20 cellular contexts compared by ENCODE assay signal in the genomic region with DNA sequence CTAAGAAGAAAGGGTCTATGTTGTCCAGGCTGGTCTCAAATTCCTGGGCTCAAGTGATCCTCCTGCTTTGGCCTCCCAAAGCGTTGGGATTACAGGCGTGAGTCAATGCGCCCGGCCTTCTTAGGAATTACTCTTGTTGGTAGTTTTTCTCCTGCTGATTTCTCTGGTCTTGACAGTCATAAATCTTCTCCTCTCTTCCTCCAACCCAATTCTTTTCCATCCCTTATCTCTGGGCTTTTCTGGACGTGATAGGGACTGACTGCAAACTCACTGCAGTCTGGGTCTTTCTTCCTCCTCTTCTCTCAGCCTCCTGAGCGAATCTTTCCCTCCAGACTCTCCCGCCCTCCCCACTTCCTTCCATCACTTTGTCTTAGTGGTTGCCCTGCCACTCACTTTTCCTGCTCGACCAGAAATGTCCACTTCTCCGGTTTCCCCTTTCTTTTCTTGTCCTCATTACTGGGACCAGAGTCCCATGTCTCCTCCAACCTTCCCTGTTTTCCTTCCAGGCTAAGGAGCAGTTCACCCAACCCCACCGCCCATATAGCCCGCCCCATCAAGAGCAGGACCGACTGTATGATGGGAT. TPM values are rescaled to one million over a fixed set of nuclear protein-coding genes. Genes with fewer than 3 reads are reported as not detected.
DNase-seq lines count a peak whose midpoint lies in the region; ATAC-seq, FAIRE-seq and TF ChIP-seq lines count a peak whose summit lies in the region.
"Had no signal": no experiment of that assay in that cellular context is flagged by ENCODE, and none has a peak within 500 bp of the region (broad histone marks: within the 10 kb centered on the region; RNA-seq: fewer than 3 reads in every experiment).

No MANE protein-coding gene starts in this region.

- no peak for DNase-seq in activated naive CD4-positive, alpha-beta T cell treated with anti-CD3 and anti-CD28 coated beads, Interleukin-2, amount 50 U/mL, for 72 hours (ENCODE audit: low spot score in 2 of 2)
- no peak for DNase-seq in activated naive CD4-positive, alpha-beta T cell treated with anti-CD3 and anti-CD28 coated beads, Interleukin-2, amount 50 U/mL, for 16 hours
- no peak for DNase-seq in activated CD8-positive, alpha-beta T cell treated with anti-CD3 and anti-CD28 coated beads for 36 hours
- DNase-seq in glutamatergic neuron = no peak
- DNase-seq in stimulated activated naive CD8-positive, alpha-beta T cell treated with anti-CD3 and anti-CD28 coated beads, Interleukin-15, amount 100 ng/mL, for 72 hours = no peak
- DNase-seq in COLO668 (lab: John Stamatoyannopoulos, UW; ENCODE audit: unreplicated experiment) = no peak
- DNase-seq in GM12892 (ENCODE audit: insufficient read length) = no peak
- DNase-seq in HepG2 (ENCODE audit: low spot score) = no peak
- DNase-seq: AML-193; CD4-positive, CD25-positive, alpha-beta regulatory T cell; DMS79; GM23248; KG1; NCI-H1092 treated with DMSO at 0.1 percent for 48 hours; NCI-H1694 treated with DMSO at 0.1 percent for 48 hours; NCI-H345; NCI-H526 treated with DMSO at 0.1 percent for 48 hours had no signal

- BruUV-seq in HepG2 (replicated peaks; lab: Mats Ljungman, UMichigan) = no TSS peak

- H3K4me3 Mint-ChIP-seq in activated CD8-positive, alpha-beta T cell treated with anti-CD3 and anti-CD28 coated beads for 36 hours = no peak overlapping the region
- no peak overlapping the region for H3K4me3 Mint-ChIP-seq in glutamatergic neuron (ENCODE audit: unreplicated experiment)
- no peak overlapping the region for H3K4me3 Mint-ChIP-seq in stimulated activated naive CD8-positive, alpha-beta T cell treated with anti-CD3 and anti-CD28 coated beads, Interleukin-15, amount 100 ng/mL, for 72 hours
- H3K4me3 Mint-ChIP-seq: CD4-positive, CD25-positive, alpha-beta regulatory T cell had no signal

- H3K4me1 Mint-ChIP-seq in activated CD8-positive, alpha-beta T cell treated with anti-CD3 and anti-CD28 coated beads for 36 hours (ENCODE audit: low read depth) = no peaks in the 10 kb centered on the region
- H3K4me1 Mint-ChIP-seq in glutamatergic neuron (ENCODE audit: low read depth, unreplicated experiment) = peaks cover 15% of the 10 kb centered on the region
- peaks cover 6% of the 10 kb centered on the region for H3K4me1 Mint-ChIP-seq in stimulated activated naive CD8-positive, alpha-beta T cell treated with anti-CD3 and anti-CD28 coated beads, Interleukin-15, amount 100 ng/mL, for 72 hours

- no peak for TF ChIP-seq RAD21 in HepG2 (CRISPR knock-in tag; IDR thresholded peaks at IDR 0.05)

- H3K9ac ChIP-seq in HepG2 (ENCODE audit: insufficient read depth, low read depth, low read length) = no peak overlapping the region
- H3K9ac ChIP-seq: GM23248 had no signal

- intact Hi-C loops in activated CD8-positive, alpha-beta T cell treated with anti-CD3 and anti-CD28 coated beads for 36 hours (cut with micrococcal nuclease) = no loop called here
- intact Hi-C loops in HepG2 (cut with micrococcal nuclease; ENCODE audit: unreplicated experiment) = no loop called here

- H3K9me3 ChIP-seq in HepG2 (ENCODE audit: low read length) = no peaks in the 10 kb centered on the region

- H3K4me3 ChIP-seq in HepG2 (replicated peaks in 1 of 3; ENCODE audit: insufficient read depth in 1 of 3, low read depth in 2 of 3, low read length in 3 of 3) = no peak overlapping the region
- H3K4me3 ChIP-seq: GM23248 had no signal

- H3K4me2 ChIP-seq in HepG2 (ENCODE audit: low read depth, low read length) = no peak overlapping the region

- POLR2A ChIA-PET in activated CD8-positive, alpha-beta T cell treated with anti-CD3 and anti-CD28 coated beads for 36 hours (lab: Charles Lee) = no interaction called here
- POLR2A ChIA-PET in HepG2 (lab: Yijun Ruan, JAX) = interaction anchor here (1.4 kb wide), 1 partner anchor 21 kb away, joined by 7 read pairs; a partner anchor contains a TSS

- peaks cover 24% of the 10 kb centered on the region for H3K4me1 ChIP-seq in HepG2 (ENCODE audit: insufficient read depth, low read length)

- peak overlapping the region; percentile 22 to 62 for H3K27ac Mint-ChIP-seq in activated naive CD4-positive, alpha-beta T cell treated with anti-CD3 and anti-CD28 coated beads, Interleukin-2, amount 50 U/mL, for 72 hours
- H3K27ac Mint-ChIP-seq in activated CD8-positive, alpha-beta T cell treated with anti-CD3 and anti-CD28 coated beads for 36 hours = peak overlapping the region; percentile 12
- H3K27ac Mint-ChIP-seq in glutamatergic neuron (ENCODE audit: unreplicated experiment) = peak overlapping the region; percentile 4
- H3K27ac Mint-ChIP-seq in stimulated activated naive CD8-positive, alpha-beta T cell treated with anti-CD3 and anti-CD28 coated beads, Interleukin-15, amount 100 ng/mL, for 72 hours = peak overlapping the region; percentile 29 to 31
- H3K27ac Mint-ChIP-seq: CD4-positive, CD25-positive, alpha-beta regulatory T cell had no signal

- H3K27ac ChIP-seq in HepG2 (ENCODE audit: extremely low read length, insufficient read depth, low read length) = no peak overlapping the region
- H3K27ac ChIP-seq: GM23248 had no signal

- no peaks in the 10 kb centered on the region for H3K27me3 ChIP-seq in HepG2 (ENCODE audit: control insufficient read depth in 1 of 2, insufficient read depth in 2 of 2, low read length in 2 of 2)

- no peak for FAIRE-seq in GM12892 (lab: Jason Lieb, UNC)
- FAIRE-seq in HepG2 (lab: Jason Lieb, UNC) = no peak
- FAIRE-seq: G401.6, GM12891, GM19239 had no signal

- peaks cover 22 to 79% of the 10 kb centered on the region in 2 experiments; a peak in 4 of 5 replicates for H3K36me3 ChIP-seq in HepG2 (replicated peaks in 1 of 2; ENCODE audit: control insufficient read depth in 1 of 2, insufficient read depth in 2 of 2, low read length in 2 of 2)

- TF ChIP-seq POLR2A in GM12892 (IDR thresholded peaks at IDR 0.05; ENCODE audit: low read depth, low read length) (no peak), HepG2 (IDR thresholded peaks at IDR 0.05; ENCODE audit: insufficient read depth in 1 of 2, low read depth in 2 of 2, low read length in 2 of 2) (no peak)

- no peak overlapping the region for H2AFZ ChIP-seq in HepG2 (ENCODE audit: low read length)
- H2AFZ ChIP-seq: GM23248 had no signal

- WGBS in HepG2 (ENCODE audit: low lambda C conversion rate) = 98% methylated on average over 12 of the region's 12 CpGs

- peaks cover 0 to 4% of the 10 kb centered on the region in 2 donors for H3K36me3 Mint-ChIP-seq in activated naive CD4-positive, alpha-beta T cell treated with anti-CD3 and anti-CD28 coated beads, Interleukin-2, amount 50 U/mL, for 72 hours
- peaks cover 26% of the 10 kb centered on the region for H3K36me3 Mint-ChIP-seq in activated CD8-positive, alpha-beta T cell treated with anti-CD3 and anti-CD28 coated beads for 36 hours (ENCODE audit: low read depth)
- H3K36me3 Mint-ChIP-seq in glutamatergic neuron (ENCODE audit: unreplicated experiment) = peaks cover 5% of the 10 kb centered on the region

- no peak for ATAC-seq in activated naive CD4-positive, alpha-beta T cell treated with anti-CD3 and anti-CD28 coated beads, Interleukin-2, amount 50 U/mL, for 72 hours
- no peak for ATAC-seq in activated CD8-positive, alpha-beta T cell treated with anti-CD3 and anti-CD28 coated beads for 36 hours
- no peak for ATAC-seq in stimulated activated naive CD8-positive, alpha-beta T cell treated with anti-CD3 and anti-CD28 coated beads, Interleukin-15, amount 100 ng/mL, for 72 hours
- ATAC-seq in HepG2 = no peak

- H3K27me3 Mint-ChIP-seq in activated CD8-positive, alpha-beta T cell treated with anti-CD3 and anti-CD28 coated beads for 36 hours = no peaks in the 10 kb centered on the region
- peaks cover 13% of the 10 kb centered on the region for H3K27me3 Mint-ChIP-seq in glutamatergic neuron (ENCODE audit: unreplicated experiment)
- no peaks in the 10 kb centered on the region for H3K27me3 Mint-ChIP-seq in stimulated activated naive CD8-positive, alpha-beta T cell treated with anti-CD3 and anti-CD28 coated beads, Interleukin-15, amount 100 ng/mL, for 72 hours
- H3K27me3 Mint-ChIP-seq: CD4-positive, CD25-positive, alpha-beta regulatory T cell had no signal

- TF ChIP-seq CTCF in activated CD8-positive, alpha-beta T cell treated with anti-CD3 and anti-CD28 coated beads for 36 hours (IDR thresholded peaks at IDR 0.05) = no peak
- TF ChIP-seq CTCF in glutamatergic neuron (IDR thresholded peaks at IDR 0.05; ENCODE audit: partially characterized antibody, unreplicated experiment) (no peak), HepG2 (CRISPR knock-in tag; IDR thresholded peaks at IDR 0.05) (no peak)

- CTCF ChIA-PET in activated CD8-positive, alpha-beta T cell treated with anti-CD3 and anti-CD28 coated beads for 36 hours (lab: Charles Lee) = interaction anchor here (1.1 kb wide), 1 partner anchor 21 kb away, joined by 3 read pairs; no protein-coding TSS in a partner anchor
- CTCF ChIA-PET in HepG2 (lab: Yijun Ruan, JAX; ENCODE audit: low intra/inter-chr PET ratio, low total read pairs) = no interaction called here

- no peaks in the 10 kb centered on the region for H4K20me1 ChIP-seq in HepG2 (ENCODE audit: insufficient read depth, low read length)

- TF ChIP-seq EP300 in HepG2 (IDR thresholded peaks at IDR 0.05; ENCODE audit: low read depth in 2 of 2, low read length in 2 of 2) = no peak
- no peak for TF ChIP-seq EP300 in HepG2 (CRISPR knock-in tag; IDR thresholded peaks at IDR 0.05; ENCODE audit: borderline replicate concordance)

- no peaks in the 10 kb centered on the region for H3K9me3 Mint-ChIP-seq in activated naive CD4-positive, alpha-beta T cell treated with anti-CD3 and anti-CD28 coated beads, Interleukin-2, amount 50 U/mL, for 72 hours
- H3K9me3 Mint-ChIP-seq in activated CD8-positive, alpha-beta T cell treated with anti-CD3 and anti-CD28 coated beads for 36 hours = no peaks in the 10 kb centered on the region
- H3K9me3 Mint-ChIP-seq in glutamatergic neuron (ENCODE audit: unreplicated experiment) = peaks cover 14% of the 10 kb centered on the region
- no peaks in the 10 kb centered on the region for H3K9me3 Mint-ChIP-seq in stimulated activated naive CD8-positive, alpha-beta T cell treated with anti-CD3 and anti-CD28 coated beads, Interleukin-15, amount 100 ng/mL, for 72 hours
- H3K9me3 Mint-ChIP-seq: CD4-positive, CD25-positive, alpha-beta regulatory T cell had no signal

- no peaks in the 10 kb centered on the region for H3K79me2 ChIP-seq in HepG2 (ENCODE audit: insufficient read depth, low read length)

- in situ Hi-C loops in HepG2 (cut with HindIII; ENCODE audit: extremely low pct_ligation_motif_present, low pct_unique_long_range_greater_than_20kb) = no loop called here

RNA-seq across cellular contexts. Expression of a gene that starts 21.9 kb away (rescaled TPM):
- total RNA-seq in activated naive CD4-positive, alpha-beta T cell treated with anti-CD3 and anti-CD28 coated beads, Interleukin-2, amount 50 U/mL, for 72 hours = 10 to 100 TPM; 66.0 to 99.3 TPM
- total RNA-seq in activated CD8-positive, alpha-beta T cell treated with anti-CD3 and anti-CD28 coated beads for 36 hours = 10 to 100 TPM; 92.3 to 95.5 TPM
- total RNA-seq in glutamatergic neuron (ENCODE audit: unreplicated experiment) = 109 TPM
- 37.6 TPM for polyA plus RNA-seq in GM12892 (2012; ENCODE audit: missing spikeins)
- 71.5 and 72.6 TPM in 2 replicates for total RNA-seq in HepG2 (2016; rRNA removed; fragmentation: Illumina TruSeq; extraction: Trizol)
- total RNA-seq in HepG2 (2016; cell fraction: cytosol; rRNA removed; fragmentation: Illumina TruSeq; extraction: Trizol; ENCODE audit: low read depth) = 23.8 and 25.0 TPM in 2 replicates
- 59.2 and 70.8 TPM in 2 replicates for total RNA-seq in HepG2 (2016; cell fraction: insoluble cytoplasmic fraction; rRNA removed; fragmentation: Illumina TruSeq; extraction: Trizol)
- 31.0 and 35.7 TPM in 2 replicates for total RNA-seq in HepG2 (2016; cell fraction: membrane; rRNA removed; fragmentation: Illumina TruSeq; extraction: Trizol)
- 41.7 and 54.7 TPM in 2 replicates for total RNA-seq in HepG2 (2016; cell fraction: nucleus; rRNA removed; fragmentation: Illumina TruSeq; extraction: Trizol)
- polyA plus RNA-seq in HepG2 (2011; rRNA removed) = 42.9 and 49.4 TPM in 2 replicates
- 40.3 and 70.3 TPM in 2 replicates for polyA plus RNA-seq in HepG2 (2011; cell fraction: cytosol; rRNA removed)
- 178 and 215 TPM in 2 replicates for polyA plus RNA-seq in HepG2 (2011; cell fraction: nucleus; rRNA removed)
- 41.7 and 52.2 TPM in 2 replicates for polyA plus RNA-seq in HepG2 (2012)
- polyA plus RNA-seq in HepG2 (2016; cell fraction: cytosol; fragmentation: Illumina TruSeq; extraction: Trizol; ENCODE audit: low read depth) = 15.4 and 19.2 TPM in 2 replicates
- 61.4 and 63.3 TPM in 2 replicates for polyA plus RNA-seq in HepG2 (2016; cell fraction: insoluble cytoplasmic fraction; fragmentation: Illumina TruSeq; extraction: Trizol; ENCODE audit: low read depth)
- polyA plus RNA-seq in HepG2 (2016; cell fraction: membrane; fragmentation: Illumina TruSeq; extraction: Trizol; ENCODE audit: low read depth) = 24.0 and 26.3 TPM in 2 replicates
- polyA plus RNA-seq in HepG2 (2016; cell fraction: nucleus; fragmentation: Illumina TruSeq; extraction: Trizol; ENCODE audit: insufficient read depth, low read depth) = 95.7 and 103 TPM in 2 replicates
- 45.9 and 52.0 TPM in 2 replicates for polyA minus RNA-seq in HepG2 (2011; rRNA and poly(A)+ RNA removed; ENCODE audit: low replicate concordance)
- polyA minus RNA-seq in HepG2 (2011; cell fraction: cytosol; rRNA and poly(A)+ RNA removed) = 25.5 and 34.2 TPM in 2 replicates
- polyA minus RNA-seq in HepG2 (2011; cell fraction: nucleus; rRNA and poly(A)+ RNA removed) = 41.6 and 45.6 TPM in 2 replicates

RNA-seq across cellular contexts. Expression of a gene that starts 39.4 kb away (rescaled TPM):
- under 1 TPM in 1 of 2 donors, not detected in 1; 0.78 TPM for total RNA-seq in activated naive CD4-positive, alpha-beta T cell treated with anti-CD3 and anti-CD28 coated beads, Interleukin-2, amount 50 U/mL, for 72 hours
- total RNA-seq in activated CD8-positive, alpha-beta T cell treated with anti-CD3 and anti-CD28 coated beads for 36 hours = under 1 TPM; 0.74 to 0.87 TPM
- total RNA-seq in glutamatergic neuron (ENCODE audit: unreplicated experiment) (90.6 TPM), HepG2 (2016; rRNA removed; fragmentation: Illumina TruSeq; extraction: Trizol) (0.11 and 0.36 TPM in 2 replicates)
- not detected for polyA plus RNA-seq in GM12892 (2012; ENCODE audit: missing spikeins)
- 0.35 and 0.71 TPM in 2 replicates for total RNA-seq in HepG2 (2016; cell fraction: cytosol; rRNA removed; fragmentation: Illumina TruSeq; extraction: Trizol; ENCODE audit: low read depth)
- total RNA-seq in HepG2 (2016; cell fraction: insoluble cytoplasmic fraction; rRNA removed; fragmentation: Illumina TruSeq; extraction: Trizol) = 0.15 and 0.26 TPM in 2 replicates
- total RNA-seq in HepG2 (2016; cell fraction: membrane; rRNA removed; fragmentation: Illumina TruSeq; extraction: Trizol) = 0.71 and 0.83 TPM in 2 replicates
- not detected in 2 replicates for total RNA-seq in HepG2 (2016; cell fraction: nucleus; rRNA removed; fragmentation: Illumina TruSeq; extraction: Trizol)
- 0.12 TPM in 1 of 2 replicates, not detected in the other for polyA plus RNA-seq in HepG2 (2011; rRNA removed)
- polyA plus RNA-seq in HepG2 (2011; cell fraction: cytosol; rRNA removed) = 0.09 and 0.27 TPM in 2 replicates
- 0.13 and 0.17 TPM in 2 replicates for polyA plus RNA-seq in HepG2 (2011; cell fraction: nucleus; rRNA removed)
- polyA plus RNA-seq in HepG2 (2012) = not detected in 2 replicates
- polyA plus RNA-seq in HepG2 (2016; cell fraction: cytosol; fragmentation: Illumina TruSeq; extraction: Trizol; ENCODE audit: low read depth) = 4.0 and 4.4 TPM in 2 replicates
- polyA plus RNA-seq in HepG2 (2016; cell fraction: insoluble cytoplasmic fraction; fragmentation: Illumina TruSeq; extraction: Trizol; ENCODE audit: low read depth) = 1.2 and 1.6 TPM in 2 replicates
- 3.9 and 4.4 TPM in 2 replicates for polyA plus RNA-seq in HepG2 (2016; cell fraction: membrane; fragmentation: Illumina TruSeq; extraction: Trizol; ENCODE audit: low read depth)
- 0.75 and 1.4 TPM in 2 replicates for polyA plus RNA-seq in HepG2 (2016; cell fraction: nucleus; fragmentation: Illumina TruSeq; extraction: Trizol; ENCODE audit: insufficient read depth, low read depth)
- 0.12 and 1.4 TPM in 2 replicates for polyA minus RNA-seq in HepG2 (2011; rRNA and poly(A)+ RNA removed; ENCODE audit: low replicate concordance)
- 0.62 TPM in 1 of 2 replicates, not detected in the other for polyA minus RNA-seq in HepG2 (2011; cell fraction: cytosol; rRNA and poly(A)+ RNA removed)
- polyA minus RNA-seq in HepG2 (2011; cell fraction: nucleus; rRNA and poly(A)+ RNA removed) = 0.39 TPM in 1 of 2 replicates, not detected in the other
- total RNA-seq: CD4-positive, CD25-positive, alpha-beta regulatory T cell had no signal
- polyA plus RNA-seq: CD4-positive, CD25-positive, alpha-beta regulatory T cell had no signal

RNA-seq across cellular contexts. Expression of a gene that starts 40.1 kb away (rescaled TPM):
- total RNA-seq in activated naive CD4-positive, alpha-beta T cell treated with anti-CD3 and anti-CD28 coated beads, Interleukin-2, amount 50 U/mL, for 72 hours = 100 to 1,000 TPM; 121 to 146 TPM
- 100 to 1,000 TPM; 161 to 164 TPM for total RNA-seq in activated CD8-positive, alpha-beta T cell treated with anti-CD3 and anti-CD28 coated beads for 36 hours
- total RNA-seq in glutamatergic neuron (ENCODE audit: unreplicated experiment) = 122 TPM
- 62.8 TPM for polyA plus RNA-seq in GM12892 (2012; ENCODE audit: missing spikeins)
- 38.4 and 58.2 TPM in 2 replicates for total RNA-seq in HepG2 (2016; rRNA removed; fragmentation: Illumina TruSeq; extraction: Trizol)
- total RNA-seq in HepG2 (2016; cell fraction: cytosol; rRNA removed; fragmentation: Illumina TruSeq; extraction: Trizol; ENCODE audit: low read depth) = 8.6 and 10.0 TPM in 2 replicates
- total RNA-seq in HepG2 (2016; cell fraction: insoluble cytoplasmic fraction; rRNA removed; fragmentation: Illumina TruSeq; extraction: Trizol) = 41.2 and 51.9 TPM in 2 replicates
- 24.1 and 24.3 TPM in 2 replicates for total RNA-seq in HepG2 (2016; cell fraction: membrane; rRNA removed; fragmentation: Illumina TruSeq; extraction: Trizol)
- 22.6 and 27.5 TPM in 2 replicates for total RNA-seq in HepG2 (2016; cell fraction: nucleus; rRNA removed; fragmentation: Illumina TruSeq; extraction: Trizol)
- polyA plus RNA-seq in HepG2 (2011; rRNA removed) = 25.6 and 27.9 TPM in 2 replicates
- 35.9 and 37.1 TPM in 2 replicates for polyA plus RNA-seq in HepG2 (2011; cell fraction: cytosol; rRNA removed)
- polyA plus RNA-seq in HepG2 (2011; cell fraction: nucleus; rRNA removed) = 16.7 and 17.2 TPM in 2 replicates
- polyA plus RNA-seq in HepG2 (2012) = 37.6 and 45.7 TPM in 2 replicates
- 16.8 and 20.9 TPM in 2 replicates for polyA plus RNA-seq in HepG2 (2016; cell fraction: cytosol; fragmentation: Illumina TruSeq; extraction: Trizol; ENCODE audit: low read depth)
- 86.4 and 99.7 TPM in 2 replicates for polyA plus RNA-seq in HepG2 (2016; cell fraction: insoluble cytoplasmic fraction; fragmentation: Illumina TruSeq; extraction: Trizol; ENCODE audit: low read depth)
- polyA plus RNA-seq in HepG2 (2016; cell fraction: membrane; fragmentation: Illumina TruSeq; extraction: Trizol; ENCODE audit: low read depth) = 22.9 and 27.5 TPM in 2 replicates
- 51.0 and 52.2 TPM in 2 replicates for polyA plus RNA-seq in HepG2 (2016; cell fraction: nucleus; fragmentation: Illumina TruSeq; extraction: Trizol; ENCODE audit: insufficient read depth, low read depth)
- polyA minus RNA-seq in HepG2 (2011; rRNA and poly(A)+ RNA removed; ENCODE audit: low replicate concordance) = 35.9 and 54.6 TPM in 2 replicates
- 26.8 and 28.9 TPM in 2 replicates for polyA minus RNA-seq in HepG2 (2011; cell fraction: cytosol; rRNA and poly(A)+ RNA removed)
- polyA minus RNA-seq in HepG2 (2011; cell fraction: nucleus; rRNA and poly(A)+ RNA removed) = 7.3 and 10.2 TPM in 2 replicates

RNA-seq across cellular contexts. Expression of a gene that starts 45.2 kb away (rescaled TPM):
- 10 to 100 TPM; 16.0 to 22.0 TPM for total RNA-seq in activated naive CD4-positive, alpha-beta T cell treated with anti-CD3 and anti-CD28 coated beads, Interleukin-2, amount 50 U/mL, for 72 hours
- total RNA-seq in activated CD8-positive, alpha-beta T cell treated with anti-CD3 and anti-CD28 coated beads for 36 hours = 10 to 100 TPM; 16.0 to 18.2 TPM
- total RNA-seq in glutamatergic neuron (ENCODE audit: unreplicated experiment) = 18.6 TPM
- polyA plus RNA-seq in GM12892 (2012; ENCODE audit: missing spikeins) = 5.7 TPM
- total RNA-seq in HepG2 (2016; rRNA removed; fragmentation: Illumina TruSeq; extraction: Trizol) = 9.5 and 10.2 TPM in 2 replicates
- 3.3 and 4.0 TPM in 2 replicates for total RNA-seq in HepG2 (2016; cell fraction: cytosol; rRNA removed; fragmentation: Illumina TruSeq; extraction: Trizol; ENCODE audit: low read depth)
- 8.2 and 10.9 TPM in 2 replicates for total RNA-seq in HepG2 (2016; cell fraction: insoluble cytoplasmic fraction; rRNA removed; fragmentation: Illumina TruSeq; extraction: Trizol)
- 6.9 and 7.4 TPM in 2 replicates for total RNA-seq in HepG2 (2016; cell fraction: membrane; rRNA removed; fragmentation: Illumina TruSeq; extraction: Trizol)
- 3.7 and 5.2 TPM in 2 replicates for total RNA-seq in HepG2 (2016; cell fraction: nucleus; rRNA removed; fragmentation: Illumina TruSeq; extraction: Trizol)
- 12.7 and 14.9 TPM in 2 replicates for polyA plus RNA-seq in HepG2 (2011; rRNA removed)
- 8.4 and 15.7 TPM in 2 replicates for polyA plus RNA-seq in HepG2 (2011; cell fraction: cytosol; rRNA removed)
- polyA plus RNA-seq in HepG2 (2011; cell fraction: nucleus; rRNA removed) = 12.8 and 13.8 TPM in 2 replicates
- 11.7 and 16.4 TPM in 2 replicates for polyA plus RNA-seq in HepG2 (2012)
- polyA plus RNA-seq in HepG2 (2016; cell fraction: cytosol; fragmentation: Illumina TruSeq; extraction: Trizol; ENCODE audit: low read depth) = 3.7 and 4.1 TPM in 2 replicates
- 11.2 and 15.9 TPM in 2 replicates for polyA plus RNA-seq in HepG2 (2016; cell fraction: insoluble cytoplasmic fraction; fragmentation: Illumina TruSeq; extraction: Trizol; ENCODE audit: low read depth)
- 6.9 and 8.4 TPM in 2 replicates for polyA plus RNA-seq in HepG2 (2016; cell fraction: membrane; fragmentation: Illumina TruSeq; extraction: Trizol; ENCODE audit: low read depth)
- polyA plus RNA-seq in HepG2 (2016; cell fraction: nucleus; fragmentation: Illumina TruSeq; extraction: Trizol; ENCODE audit: insufficient read depth, low read depth) = 13.1 and 13.7 TPM in 2 replicates
- polyA minus RNA-seq in HepG2 (2011; rRNA and poly(A)+ RNA removed; ENCODE audit: low replicate concordance) = 8.5 and 12.6 TPM in 2 replicates
- polyA minus RNA-seq in HepG2 (2011; cell fraction: cytosol; rRNA and poly(A)+ RNA removed) = 7.2 and 7.8 TPM in 2 replicates
- polyA minus RNA-seq in HepG2 (2011; cell fraction: nucleus; rRNA and poly(A)+ RNA removed) = 1.7 and 4.4 TPM in 2 replicates

RNA-seq across cellular contexts. Expression of a gene that starts 50.7 kb away (rescaled TPM):
- 1 to 10 TPM; 3.3 to 5.8 TPM for total RNA-seq in activated naive CD4-positive, alpha-beta T cell treated with anti-CD3 and anti-CD28 coated beads, Interleukin-2, amount 50 U/mL, for 72 hours
- 1 to 10 TPM; 5.1 to 5.9 TPM for total RNA-seq in activated CD8-positive, alpha-beta T cell treated with anti-CD3 and anti-CD28 coated beads for 36 hours
- total RNA-seq in glutamatergic neuron (ENCODE audit: unreplicated experiment) = 0.69 TPM
- not detected for polyA plus RNA-seq in GM12892 (2012; ENCODE audit: missing spikeins)
- 0.83 and 1.0 TPM in 2 replicates for total RNA-seq in HepG2 (2016; rRNA removed; fragmentation: Illumina TruSeq; extraction: Trizol)
- total RNA-seq in HepG2 (2016; cell fraction: cytosol; rRNA removed; fragmentation: Illumina TruSeq; extraction: Trizol; ENCODE audit: low read depth) = 3.2 and 3.7 TPM in 2 replicates
- 0.56 and 1.1 TPM in 2 replicates for total RNA-seq in HepG2 (2016; cell fraction: insoluble cytoplasmic fraction; rRNA removed; fragmentation: Illumina TruSeq; extraction: Trizol)
- 1.6 and 2.1 TPM in 2 replicates for total RNA-seq in HepG2 (2016; cell fraction: membrane; rRNA removed; fragmentation: Illumina TruSeq; extraction: Trizol)
- total RNA-seq in HepG2 (2016; cell fraction: nucleus; rRNA removed; fragmentation: Illumina TruSeq; extraction: Trizol) = 0.81 TPM in 1 of 2 replicates, not detected in the other
- 0.14 and 0.20 TPM in 2 replicates for polyA plus RNA-seq in HepG2 (2011; rRNA removed)
- polyA plus RNA-seq in HepG2 (2011; cell fraction: cytosol; rRNA removed) = 0.25 and 0.55 TPM in 2 replicates
- polyA plus RNA-seq in HepG2 (2011; cell fraction: nucleus; rRNA removed) = 1.0 and 1.6 TPM in 2 replicates
- 0.25 and 0.69 TPM in 2 replicates for polyA plus RNA-seq in HepG2 (2012)
- 7.2 and 8.1 TPM in 2 replicates for polyA plus RNA-seq in HepG2 (2016; cell fraction: cytosol; fragmentation: Illumina TruSeq; extraction: Trizol; ENCODE audit: low read depth)
- polyA plus RNA-seq in HepG2 (2016; cell fraction: insoluble cytoplasmic fraction; fragmentation: Illumina TruSeq; extraction: Trizol; ENCODE audit: low read depth) = 0.49 and 1.4 TPM in 2 replicates
- 4.1 and 4.2 TPM in 2 replicates for polyA plus RNA-seq in HepG2 (2016; cell fraction: membrane; fragmentation: Illumina TruSeq; extraction: Trizol; ENCODE audit: low read depth)
- 0.90 and 1.3 TPM in 2 replicates for polyA plus RNA-seq in HepG2 (2016; cell fraction: nucleus; fragmentation: Illumina TruSeq; extraction: Trizol; ENCODE audit: insufficient read depth, low read depth)
- 0.30 and 1.5 TPM in 2 replicates for polyA minus RNA-seq in HepG2 (2011; rRNA and poly(A)+ RNA removed; ENCODE audit: low replicate concordance)
- not detected in 2 replicates for polyA minus RNA-seq in HepG2 (2011; cell fraction: cytosol; rRNA and poly(A)+ RNA removed)
- not detected in 2 replicates for polyA minus RNA-seq in HepG2 (2011; cell fraction: nucleus; rRNA and poly(A)+ RNA removed)
- polyA plus RNA-seq: CD4-positive, CD25-positive, alpha-beta regulatory T cell had no signal

Comparison
In these comparisons a context has a peak if more than half of its experiments do, and no peak if none do; other contexts are left out.
1. RNA of a gene that starts 39.4 kb away (total RNA-seq): 90.6 TPM in glutamatergic neuron (single experiment); 0.74 to 0.87 TPM in activated CD8-positive, alpha-beta T cell treated with anti-CD3 and anti-CD28 coated beads for 36 hours, 0.78 TPM in activated naive CD4-positive, alpha-beta T cell treated with anti-CD3 and anti-CD28 coated beads, Interleukin-2, amount 50 U/mL, for 72 hours and 0.11 to 0.83 TPM in HepG2; every median in the first group is over 10 times any median in the second.
2. Peak in every context shown above with its lines, with median percentiles within 50 percentile points of each other: H3K27ac Mint-ChIP-seq.